2 cellular contexts compared by ENCODE assay signal in the genomic region with DNA sequence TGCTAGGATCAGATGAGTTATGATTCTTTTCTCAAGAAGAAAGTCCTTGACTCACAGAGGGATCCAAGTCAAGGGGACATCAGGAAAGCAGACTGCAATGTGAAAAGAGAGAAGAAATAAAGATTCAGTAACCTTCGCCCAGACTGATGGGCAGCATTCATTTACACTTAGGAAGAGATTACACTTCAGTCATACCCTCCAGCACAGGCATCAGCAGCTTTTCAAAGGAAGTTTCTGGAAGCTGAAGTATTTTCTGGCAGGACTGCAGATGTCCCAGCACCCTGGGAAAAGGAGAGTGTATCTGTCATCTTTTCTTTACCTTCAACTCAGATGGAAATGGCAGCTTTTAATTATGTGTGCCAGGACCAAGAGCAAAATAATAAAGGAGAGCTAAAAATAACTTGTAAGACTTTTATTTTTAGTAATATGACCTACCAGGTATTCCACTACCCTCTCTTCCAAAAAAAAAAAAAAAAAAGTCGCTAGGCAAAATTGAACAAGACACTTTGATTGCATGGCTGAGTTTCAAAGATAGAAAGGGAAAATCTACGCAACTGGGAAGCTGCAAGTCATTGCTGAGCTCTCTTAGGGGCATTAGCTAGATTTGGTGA.
TF ChIP-seq lines count a peak whose summit lies in the region.

No MANE protein-coding gene starts in this region.

TF ChIP-seq in GM23338, 12 proteins besides CTCF, POLR2A, EP300 and RAD21 (continues in another document):
- TF ChIP-seq EZH2phosphoT487 (IDR thresholded peaks at IDR 0.05; ENCODE audit: unreplicated experiment), result no peak
- TF ChIP-seq, protein P1, sequence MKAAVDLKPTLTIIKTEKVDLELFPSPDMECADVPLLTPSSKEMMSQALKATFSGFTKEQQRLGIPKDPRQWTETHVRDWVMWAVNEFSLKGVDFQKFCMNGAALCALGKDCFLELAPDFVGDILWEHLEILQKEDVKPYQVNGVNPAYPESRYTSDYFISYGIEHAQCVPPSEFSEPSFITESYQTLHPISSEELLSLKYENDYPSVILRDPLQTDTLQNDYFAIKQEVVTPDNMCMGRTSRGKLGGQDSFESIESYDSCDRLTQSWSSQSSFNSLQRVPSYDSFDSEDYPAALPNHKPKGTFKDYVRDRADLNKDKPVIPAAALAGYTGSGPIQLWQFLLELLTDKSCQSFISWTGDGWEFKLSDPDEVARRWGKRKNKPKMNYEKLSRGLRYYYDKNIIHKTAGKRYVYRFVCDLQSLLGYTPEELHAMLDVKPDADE (IDR thresholded peaks at IDR 0.05), result no peak
- TF ChIP-seq POLR2AphosphoS5 (IDR thresholded peaks at IDR 0.05; ENCODE audit: low read depth), result no peak
- TF ChIP-seq, protein P2, sequence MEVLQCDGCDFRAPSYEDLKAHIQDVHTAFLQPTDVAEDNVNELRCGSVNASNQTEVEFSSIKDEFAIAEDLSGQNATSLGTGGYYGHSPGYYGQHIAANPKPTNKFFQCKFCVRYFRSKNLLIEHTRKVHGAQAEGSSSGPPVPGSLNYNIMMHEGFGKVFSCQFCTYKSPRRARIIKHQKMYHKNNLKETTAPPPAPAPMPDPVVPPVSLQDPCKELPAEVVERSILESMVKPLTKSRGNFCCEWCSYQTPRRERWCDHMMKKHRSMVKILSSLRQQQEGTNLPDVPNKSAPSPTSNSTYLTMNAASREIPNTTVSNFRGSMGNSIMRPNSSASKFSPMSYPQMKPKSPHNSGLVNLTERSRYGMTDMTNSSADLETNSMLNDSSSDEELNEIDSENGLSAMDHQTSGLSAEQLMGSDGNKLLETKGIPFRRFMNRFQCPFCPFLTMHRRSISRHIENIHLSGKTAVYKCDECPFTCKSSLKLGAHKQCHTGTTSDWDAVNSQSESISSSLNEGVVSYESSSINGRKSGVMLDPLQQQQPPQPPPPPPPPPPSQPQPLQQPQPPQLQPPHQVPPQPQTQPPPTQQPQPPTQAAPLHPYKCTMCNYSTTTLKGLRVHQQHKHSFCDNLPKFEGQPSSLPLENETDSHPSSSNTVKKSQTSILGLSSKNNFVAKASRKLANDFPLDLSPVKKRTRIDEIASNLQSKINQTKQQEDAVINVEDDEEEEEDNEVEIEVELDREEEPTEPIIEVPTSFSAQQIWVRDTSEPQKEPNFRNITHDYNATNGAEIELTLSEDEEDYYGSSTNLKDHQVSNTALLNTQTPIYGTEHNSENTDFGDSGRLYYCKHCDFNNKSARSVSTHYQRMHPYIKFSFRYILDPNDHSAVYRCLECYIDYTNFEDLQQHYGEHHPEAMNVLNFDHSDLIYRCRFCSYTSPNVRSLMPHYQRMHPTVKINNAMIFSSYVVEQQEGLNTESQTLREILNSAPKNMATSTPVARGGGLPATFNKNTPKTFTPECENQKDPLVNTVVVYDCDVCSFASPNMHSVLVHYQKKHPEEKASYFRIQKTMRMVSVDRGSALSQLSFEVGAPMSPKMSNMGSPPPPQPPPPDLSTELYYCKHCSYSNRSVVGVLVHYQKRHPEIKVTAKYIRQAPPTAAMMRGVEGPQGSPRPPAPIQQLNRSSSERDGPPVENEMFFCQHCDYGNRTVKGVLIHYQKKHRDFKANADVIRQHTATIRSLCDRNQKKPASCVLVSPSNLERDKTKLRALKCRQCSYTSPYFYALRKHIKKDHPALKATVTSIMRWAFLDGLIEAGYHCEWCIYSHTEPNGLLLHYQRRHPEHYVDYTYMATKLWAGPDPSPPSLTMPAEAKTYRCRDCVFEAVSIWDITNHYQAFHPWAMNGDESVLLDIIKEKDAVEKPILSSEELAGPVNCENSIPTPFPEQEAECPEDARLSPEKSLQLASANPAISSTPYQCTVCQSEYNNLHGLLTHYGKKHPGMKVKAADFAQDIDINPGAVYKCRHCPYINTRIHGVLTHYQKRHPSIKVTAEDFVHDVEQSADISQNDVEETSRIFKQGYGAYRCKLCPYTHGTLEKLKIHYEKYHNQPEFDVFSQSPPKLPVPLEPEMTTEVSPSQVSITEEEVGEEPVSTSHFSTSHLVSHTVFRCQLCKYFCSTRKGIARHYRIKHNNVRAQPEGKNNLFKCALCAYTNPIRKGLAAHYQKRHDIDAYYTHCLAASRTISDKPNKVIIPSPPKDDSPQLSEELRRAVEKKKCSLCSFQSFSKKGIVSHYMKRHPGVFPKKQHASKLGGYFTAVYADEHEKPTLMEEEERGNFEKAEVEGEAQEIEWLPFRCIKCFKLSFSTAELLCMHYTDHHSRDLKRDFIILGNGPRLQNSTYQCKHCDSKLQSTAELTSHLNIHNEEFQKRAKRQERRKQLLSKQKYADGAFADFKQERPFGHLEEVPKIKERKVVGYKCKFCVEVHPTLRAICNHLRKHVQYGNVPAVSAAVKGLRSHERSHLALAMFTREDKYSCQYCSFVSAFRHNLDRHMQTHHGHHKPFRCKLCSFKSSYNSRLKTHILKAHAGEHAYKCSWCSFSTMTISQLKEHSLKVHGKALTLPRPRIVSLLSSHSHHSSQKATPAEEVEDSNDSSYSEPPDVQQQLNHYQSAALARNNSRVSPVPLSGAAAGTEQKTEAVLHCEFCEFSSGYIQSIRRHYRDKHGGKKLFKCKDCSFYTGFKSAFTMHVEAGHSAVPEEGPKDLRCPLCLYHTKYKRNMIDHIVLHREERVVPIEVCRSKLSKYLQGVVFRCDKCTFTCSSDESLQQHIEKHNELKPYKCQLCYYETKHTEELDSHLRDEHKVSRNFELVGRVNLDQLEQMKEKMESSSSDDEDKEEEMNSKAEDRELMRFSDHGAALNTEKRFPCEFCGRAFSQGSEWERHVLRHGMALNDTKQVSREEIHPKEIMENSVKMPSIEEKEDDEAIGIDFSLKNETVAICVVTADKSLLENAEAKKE (CRISPR knock-in tag; IDR thresholded peaks at IDR 0.05), result no peak
- no peak for TF ChIP-seq JUNB (IDR thresholded peaks at IDR 0.05; ENCODE audit: unreplicated experiment)
- TF ChIP-seq NANOG (IDR thresholded peaks at IDR 0.05; ENCODE audit: borderline replicate concordance), result no peak
- TF ChIP-seq, protein P3, sequence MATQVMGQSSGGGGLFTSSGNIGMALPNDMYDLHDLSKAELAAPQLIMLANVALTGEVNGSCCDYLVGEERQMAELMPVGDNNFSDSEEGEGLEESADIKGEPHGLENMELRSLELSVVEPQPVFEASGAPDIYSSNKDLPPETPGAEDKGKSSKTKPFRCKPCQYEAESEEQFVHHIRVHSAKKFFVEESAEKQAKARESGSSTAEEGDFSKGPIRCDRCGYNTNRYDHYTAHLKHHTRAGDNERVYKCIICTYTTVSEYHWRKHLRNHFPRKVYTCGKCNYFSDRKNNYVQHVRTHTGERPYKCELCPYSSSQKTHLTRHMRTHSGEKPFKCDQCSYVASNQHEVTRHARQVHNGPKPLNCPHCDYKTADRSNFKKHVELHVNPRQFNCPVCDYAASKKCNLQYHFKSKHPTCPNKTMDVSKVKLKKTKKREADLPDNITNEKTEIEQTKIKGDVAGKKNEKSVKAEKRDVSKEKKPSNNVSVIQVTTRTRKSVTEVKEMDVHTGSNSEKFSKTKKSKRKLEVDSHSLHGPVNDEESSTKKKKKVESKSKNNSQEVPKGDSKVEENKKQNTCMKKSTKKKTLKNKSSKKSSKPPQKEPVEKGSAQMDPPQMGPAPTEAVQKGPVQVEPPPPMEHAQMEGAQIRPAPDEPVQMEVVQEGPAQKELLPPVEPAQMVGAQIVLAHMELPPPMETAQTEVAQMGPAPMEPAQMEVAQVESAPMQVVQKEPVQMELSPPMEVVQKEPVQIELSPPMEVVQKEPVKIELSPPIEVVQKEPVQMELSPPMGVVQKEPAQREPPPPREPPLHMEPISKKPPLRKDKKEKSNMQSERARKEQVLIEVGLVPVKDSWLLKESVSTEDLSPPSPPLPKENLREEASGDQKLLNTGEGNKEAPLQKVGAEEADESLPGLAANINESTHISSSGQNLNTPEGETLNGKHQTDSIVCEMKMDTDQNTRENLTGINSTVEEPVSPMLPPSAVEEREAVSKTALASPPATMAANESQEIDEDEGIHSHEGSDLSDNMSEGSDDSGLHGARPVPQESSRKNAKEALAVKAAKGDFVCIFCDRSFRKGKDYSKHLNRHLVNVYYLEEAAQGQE (IDR thresholded peaks at IDR 0.05; ENCODE audit: unreplicated experiment), result no peak
- no peak for TF ChIP-seq CREB1 (CRISPR knock-in tag; IDR thresholded peaks at IDR 0.05; ENCODE audit: low read depth)

TF ChIP-seq in H1, 55 proteins besides CTCF, POLR2A, EP300 and RAD21:
- TF ChIP-seq SP1 (IDR thresholded peaks at IDR 0.05; ENCODE audit: low read depth, low read length) (no peak), NRF1 (IDR thresholded peaks at IDR 0.05; ENCODE audit: low read depth, low read length) (no peak), POU5F1 (IDR thresholded peaks at IDR 0.05; ENCODE audit: low read depth, low read length) (no peak), TAF7 (optimal IDR thresholded peaks at IDR 0.05; ENCODE audit: borderline replicate concordance, low read depth, low read length) (no peak)
- TF ChIP-seq, protein P4, sequence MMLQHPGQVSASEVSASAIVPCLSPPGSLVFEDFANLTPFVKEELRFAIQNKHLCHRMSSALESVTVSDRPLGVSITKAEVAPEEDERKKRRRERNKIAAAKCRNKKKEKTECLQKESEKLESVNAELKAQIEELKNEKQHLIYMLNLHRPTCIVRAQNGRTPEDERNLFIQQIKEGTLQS (IDR thresholded peaks at IDR 0.05; ENCODE audit: insufficient read depth, low read depth, low read length), result no peak
